Comparison of ENCODE assay signal across 18 cellular contexts in genomic region chr4:7189066-7189465, GRCh38. TPM values are rescaled to one million over a fixed set of nuclear protein-coding genes. Genes with fewer than 3 reads are reported as not detected.
"Had no signal": no experiment of that assay in that cellular context is flagged by ENCODE, and none has a peak within 500 bp of the region (broad histone marks: within the 10 kb centered on the region; RNA-seq: fewer than 3 reads in every experiment).

No MANE protein-coding gene starts in this region.

- DNase-seq: activated CD4-positive, alpha-beta T cell treated with anti-CD3 and anti-CD28 coated beads, Interleukin-2, amount 10 ng/mL, durations not matched to agents 24 days and 14 days; activated CD8-positive, alpha-beta T cell treated with anti-CD3 and anti-CD28 coated beads for 36 hours; activated naive CD4-positive, alpha-beta T cell; activated T-cell treated with anti-CD3 and anti-CD28 coated beads, Interleukin-2, amount 50 U/mL, for 48 hours; anterior cingulate cortex; central memory CD4-positive, alpha-beta T cell; erythroblast; foreskin melanocyte; glutamatergic neuron; hypothalamus; stimulated activated CD4-positive, alpha-beta T cell treated with anti-CD3 and anti-CD28 coated beads, Interleukin-12 subunit alpha, Interleukin-12 subunit beta, amount 100 ng/mL, for 4 hours; stimulated activated CD4-positive, alpha-beta T cell treated with anti-CD3 and anti-CD28 coated beads, Interleukin-1b, Interleukin-23, amount 100 ng/mL, for 48 hours; stimulated activated naive CD4-positive, alpha-beta T cell treated with Interleukin-2 at 50 U/mL for 16 hours had no signal

- H3K79me2 ChIP-seq: parathyroid adenoma had no signal

- H3K4me1 ChIP-seq: parathyroid adenoma had no signal

- ATAC-seq: activated CD8-positive, alpha-beta T cell treated with anti-CD3 and anti-CD28 coated beads for 36 hours had no signal

- H2AFZ ChIP-seq: parathyroid adenoma had no signal

- H3K4me1 Mint-ChIP-seq: activated CD4-positive, alpha-beta T cell treated with anti-CD3 and anti-CD28 coated beads, Interleukin-2, amount 10 ng/mL, durations not matched to agents 24 days and 14 days had no signal

- H3K4me3 ChIP-seq: tibial nerve had no signal

- H3K4me3 Mint-ChIP-seq: activated CD4-positive, alpha-beta T cell treated with anti-CD3 and anti-CD28 coated beads, Interleukin-2, amount 10 ng/mL, durations not matched to agents 24 days and 14 days; activated CD8-positive, alpha-beta T cell treated with anti-CD3 and anti-CD28 coated beads for 36 hours; T-helper 1 cell treated with Interleukin-12 subunit alpha and Interleukin-12 subunit beta and Interleukin-4 antibody, amounts not matched to agents 30 μg/mL and 1 μg/mL, for 36 hours had no signal

- H3K9me3 Mint-ChIP-seq: activated CD4-positive, alpha-beta T cell treated with anti-CD3 and anti-CD28 coated beads, Interleukin-2, amount 10 ng/mL, durations not matched to agents 24 days and 14 days; activated CD8-positive, alpha-beta T cell treated with anti-CD3 and anti-CD28 coated beads for 36 hours; brain; T-helper 1 cell treated with Interleukin-12 subunit alpha and Interleukin-12 subunit beta and Interleukin-4 antibody, amounts not matched to agents 30 μg/mL and 1 μg/mL, for 36 hours had no signal

- H3K9me3 ChIP-seq: neutrophil, tibial nerve had no signal

- H3K27ac ChIP-seq: neutrophil, parathyroid adenoma, tibial nerve had no signal

- H3K36me3 Mint-ChIP-seq: brain had no signal

- H3K9ac ChIP-seq: parathyroid adenoma had no signal

- H3K36me3 ChIP-seq: neutrophil, tibial nerve had no signal

- H3K27ac Mint-ChIP-seq: activated CD4-positive, alpha-beta T cell treated with anti-CD3 and anti-CD28 coated beads, Interleukin-2, amount 10 ng/mL, durations not matched to agents 24 days and 14 days; activated CD8-positive, alpha-beta T cell treated with anti-CD3 and anti-CD28 coated beads for 36 hours; T-helper 1 cell treated with Interleukin-12 subunit alpha and Interleukin-12 subunit beta and Interleukin-4 antibody, amounts not matched to agents 30 μg/mL and 1 μg/mL, for 36 hours had no signal

RNA-seq across cellular contexts. Expression of gene SORCS2, which starts 3.3 kb away (rescaled TPM):
- total RNA-seq: activated CD4-positive, alpha-beta T cell treated with anti-CD3 and anti-CD28 coated beads, Interleukin-2, amount 10 ng/mL, durations not matched to agents 24 days and 14 days had no signal
